ENCODE assay signal across 1 cellular context in the genomic region with DNA sequence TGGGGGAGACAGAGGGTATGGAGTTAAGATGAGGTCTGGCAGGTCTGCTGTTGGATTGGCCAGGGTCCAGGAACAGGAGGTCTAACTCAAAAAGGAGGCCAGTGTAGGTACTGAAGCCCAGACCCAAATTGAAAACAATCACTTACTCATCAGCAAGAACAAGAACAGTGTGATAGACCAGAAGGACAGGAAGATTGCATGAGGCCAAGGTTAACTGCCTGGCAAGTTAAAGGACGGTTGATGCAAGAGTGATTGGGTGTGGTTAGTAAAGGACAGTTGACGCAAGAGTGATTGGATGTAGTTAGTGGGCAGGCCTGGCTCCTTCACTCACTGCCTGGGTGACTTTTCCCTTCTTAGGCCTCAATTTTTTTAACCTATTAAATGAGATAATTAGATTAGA.
TF ChIP-seq lines count a peak whose summit lies in the region.

No MANE protein-coding gene starts in this region.

TF ChIP-seq in H1, 55 proteins besides CTCF, POLR2A, EP300 and RAD21 (continued from another document):
- TF ChIP-seq, protein P1, sequence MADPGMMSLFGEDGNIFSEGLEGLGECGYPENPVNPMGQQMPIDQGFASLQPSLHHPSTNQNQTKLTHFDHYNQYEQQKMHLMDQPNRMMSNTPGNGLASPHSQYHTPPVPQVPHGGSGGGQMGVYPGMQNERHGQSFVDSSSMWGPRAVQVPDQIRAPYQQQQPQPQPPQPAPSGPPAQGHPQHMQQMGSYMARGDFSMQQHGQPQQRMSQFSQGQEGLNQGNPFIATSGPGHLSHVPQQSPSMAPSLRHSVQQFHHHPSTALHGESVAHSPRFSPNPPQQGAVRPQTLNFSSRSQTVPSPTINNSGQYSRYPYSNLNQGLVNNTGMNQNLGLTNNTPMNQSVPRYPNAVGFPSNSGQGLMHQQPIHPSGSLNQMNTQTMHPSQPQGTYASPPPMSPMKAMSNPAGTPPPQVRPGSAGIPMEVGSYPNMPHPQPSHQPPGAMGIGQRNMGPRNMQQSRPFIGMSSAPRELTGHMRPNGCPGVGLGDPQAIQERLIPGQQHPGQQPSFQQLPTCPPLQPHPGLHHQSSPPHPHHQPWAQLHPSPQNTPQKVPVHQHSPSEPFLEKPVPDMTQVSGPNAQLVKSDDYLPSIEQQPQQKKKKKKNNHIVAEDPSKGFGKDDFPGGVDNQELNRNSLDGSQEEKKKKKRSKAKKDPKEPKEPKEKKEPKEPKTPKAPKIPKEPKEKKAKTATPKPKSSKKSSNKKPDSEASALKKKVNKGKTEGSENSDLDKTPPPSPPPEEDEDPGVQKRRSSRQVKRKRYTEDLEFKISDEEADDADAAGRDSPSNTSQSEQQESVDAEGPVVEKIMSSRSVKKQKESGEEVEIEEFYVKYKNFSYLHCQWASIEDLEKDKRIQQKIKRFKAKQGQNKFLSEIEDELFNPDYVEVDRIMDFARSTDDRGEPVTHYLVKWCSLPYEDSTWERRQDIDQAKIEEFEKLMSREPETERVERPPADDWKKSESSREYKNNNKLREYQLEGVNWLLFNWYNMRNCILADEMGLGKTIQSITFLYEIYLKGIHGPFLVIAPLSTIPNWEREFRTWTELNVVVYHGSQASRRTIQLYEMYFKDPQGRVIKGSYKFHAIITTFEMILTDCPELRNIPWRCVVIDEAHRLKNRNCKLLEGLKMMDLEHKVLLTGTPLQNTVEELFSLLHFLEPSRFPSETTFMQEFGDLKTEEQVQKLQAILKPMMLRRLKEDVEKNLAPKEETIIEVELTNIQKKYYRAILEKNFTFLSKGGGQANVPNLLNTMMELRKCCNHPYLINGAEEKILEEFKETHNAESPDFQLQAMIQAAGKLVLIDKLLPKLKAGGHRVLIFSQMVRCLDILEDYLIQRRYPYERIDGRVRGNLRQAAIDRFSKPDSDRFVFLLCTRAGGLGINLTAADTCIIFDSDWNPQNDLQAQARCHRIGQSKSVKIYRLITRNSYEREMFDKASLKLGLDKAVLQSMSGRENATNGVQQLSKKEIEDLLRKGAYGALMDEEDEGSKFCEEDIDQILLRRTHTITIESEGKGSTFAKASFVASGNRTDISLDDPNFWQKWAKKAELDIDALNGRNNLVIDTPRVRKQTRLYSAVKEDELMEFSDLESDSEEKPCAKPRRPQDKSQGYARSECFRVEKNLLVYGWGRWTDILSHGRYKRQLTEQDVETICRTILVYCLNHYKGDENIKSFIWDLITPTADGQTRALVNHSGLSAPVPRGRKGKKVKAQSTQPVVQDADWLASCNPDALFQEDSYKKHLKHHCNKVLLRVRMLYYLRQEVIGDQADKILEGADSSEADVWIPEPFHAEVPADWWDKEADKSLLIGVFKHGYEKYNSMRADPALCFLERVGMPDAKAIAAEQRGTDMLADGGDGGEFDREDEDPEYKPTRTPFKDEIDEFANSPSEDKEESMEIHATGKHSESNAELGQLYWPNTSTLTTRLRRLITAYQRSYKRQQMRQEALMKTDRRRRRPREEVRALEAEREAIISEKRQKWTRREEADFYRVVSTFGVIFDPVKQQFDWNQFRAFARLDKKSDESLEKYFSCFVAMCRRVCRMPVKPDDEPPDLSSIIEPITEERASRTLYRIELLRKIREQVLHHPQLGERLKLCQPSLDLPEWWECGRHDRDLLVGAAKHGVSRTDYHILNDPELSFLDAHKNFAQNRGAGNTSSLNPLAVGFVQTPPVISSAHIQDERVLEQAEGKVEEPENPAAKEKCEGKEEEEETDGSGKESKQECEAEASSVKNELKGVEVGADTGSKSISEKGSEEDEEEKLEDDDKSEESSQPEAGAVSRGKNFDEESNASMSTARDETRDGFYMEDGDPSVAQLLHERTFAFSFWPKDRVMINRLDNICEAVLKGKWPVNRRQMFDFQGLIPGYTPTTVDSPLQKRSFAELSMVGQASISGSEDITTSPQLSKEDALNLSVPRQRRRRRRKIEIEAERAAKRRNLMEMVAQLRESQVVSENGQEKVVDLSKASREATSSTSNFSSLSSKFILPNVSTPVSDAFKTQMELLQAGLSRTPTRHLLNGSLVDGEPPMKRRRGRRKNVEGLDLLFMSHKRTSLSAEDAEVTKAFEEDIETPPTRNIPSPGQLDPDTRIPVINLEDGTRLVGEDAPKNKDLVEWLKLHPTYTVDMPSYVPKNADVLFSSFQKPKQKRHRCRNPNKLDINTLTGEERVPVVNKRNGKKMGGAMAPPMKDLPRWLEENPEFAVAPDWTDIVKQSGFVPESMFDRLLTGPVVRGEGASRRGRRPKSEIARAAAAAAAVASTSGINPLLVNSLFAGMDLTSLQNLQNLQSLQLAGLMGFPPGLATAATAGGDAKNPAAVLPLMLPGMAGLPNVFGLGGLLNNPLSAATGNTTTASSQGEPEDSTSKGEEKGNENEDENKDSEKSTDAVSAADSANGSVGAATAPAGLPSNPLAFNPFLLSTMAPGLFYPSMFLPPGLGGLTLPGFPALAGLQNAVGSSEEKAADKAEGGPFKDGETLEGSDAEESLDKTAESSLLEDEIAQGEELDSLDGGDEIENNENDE (IDR thresholded peaks at IDR 0.05; ENCODE audit: insufficient replicate concordance, low read length), result no peak
